In genomic region chr15:98699591-98700424, GRCh38 we compare ENCODE assay signal across 1 cellular context.
TF ChIP-seq lines count a peak whose summit lies in the region.

No MANE protein-coding gene starts in this region.

TF ChIP-seq in IMR-90, 13 proteins besides CTCF, POLR2A, EP300 and RAD21:
- TF ChIP-seq FOS (IDR thresholded peaks at IDR 0.05; ENCODE audit: low read depth, low read length) (no peak), MAFK (IDR thresholded peaks at IDR 0.05; ENCODE audit: low read depth, low read length) (no peak), CEBPB (IDR thresholded peaks at IDR 0.05; ENCODE audit: low read depth, low read length) (no peak), MAZ (IDR thresholded peaks at IDR 0.05; ENCODE audit: borderline replicate concordance, low read depth, low read length) (no peak), CHD1 (IDR thresholded peaks at IDR 0.05; ENCODE audit: low read depth, low read length) (no peak), RFX5 (IDR thresholded peaks at IDR 0.05; ENCODE audit: low read depth, low read length) (no peak), BHLHE40 (IDR thresholded peaks at IDR 0.05; ENCODE audit: low read depth, low read length) (no peak), ELK1 (IDR thresholded peaks at IDR 0.05; ENCODE audit: borderline replicate concordance, low read depth, low read length) (no peak), MXI1 (IDR thresholded peaks at IDR 0.05; ENCODE audit: borderline replicate concordance, low read depth, low read length) (no peak), RCOR1 (IDR thresholded peaks at IDR 0.05; ENCODE audit: insufficient replicate concordance, low read length) (no peak)
